ENCODE assay signal across 2 cellular contexts in the genomic region with DNA sequence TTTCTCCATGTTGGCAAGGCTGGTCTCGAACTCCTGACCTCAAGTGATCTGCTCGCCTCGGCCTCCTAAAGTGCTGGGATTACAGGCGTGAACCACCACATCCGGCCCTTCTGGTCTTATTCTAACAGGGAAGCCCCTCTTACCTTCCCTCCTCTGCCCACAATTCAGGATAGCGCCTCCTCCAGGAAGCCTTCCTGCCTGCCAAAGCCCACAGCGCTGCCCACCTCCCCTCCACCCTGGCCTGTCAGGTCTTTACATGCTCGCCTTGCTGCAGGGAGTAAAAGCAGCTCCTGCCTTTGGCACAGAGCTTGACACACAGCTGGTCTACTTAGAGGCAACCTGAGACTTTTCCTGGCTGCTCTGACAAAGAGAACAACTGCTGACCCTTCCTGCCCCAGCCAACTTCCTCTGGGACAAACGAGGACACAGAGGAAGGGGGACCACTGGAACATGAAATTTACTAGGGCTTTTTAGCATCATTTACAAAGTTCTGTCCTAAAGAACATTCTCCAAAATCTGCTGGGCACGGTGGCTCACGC.
TF ChIP-seq lines count a peak whose summit lies in the region.

No MANE protein-coding gene starts in this region.

TF ChIP-seq in WTC11, 78 proteins besides CTCF, POLR2A, EP300 and RAD21:
- TF ChIP-seq OVOL2 (CRISPR knock-in tag; IDR thresholded peaks at IDR 0.05; ENCODE audit: borderline replicate concordance) (no peak), IRF2 (CRISPR knock-in tag; IDR thresholded peaks at IDR 0.05; ENCODE audit: borderline replicate concordance, low read depth) (no peak), PRRX2 (CRISPR knock-in tag; IDR thresholded peaks at IDR 0.05) (no peak), NFATC4 (CRISPR knock-in tag; IDR thresholded peaks at IDR 0.05) (no peak), RORB (CRISPR knock-in tag; IDR thresholded peaks at IDR 0.05) (no peak), ETV6 (CRISPR knock-in tag; IDR thresholded peaks at IDR 0.05) (no peak), MYBL2 (CRISPR knock-in tag; IDR thresholded peaks at IDR 0.05) (no peak)
- TF ChIP-seq, protein P1, sequence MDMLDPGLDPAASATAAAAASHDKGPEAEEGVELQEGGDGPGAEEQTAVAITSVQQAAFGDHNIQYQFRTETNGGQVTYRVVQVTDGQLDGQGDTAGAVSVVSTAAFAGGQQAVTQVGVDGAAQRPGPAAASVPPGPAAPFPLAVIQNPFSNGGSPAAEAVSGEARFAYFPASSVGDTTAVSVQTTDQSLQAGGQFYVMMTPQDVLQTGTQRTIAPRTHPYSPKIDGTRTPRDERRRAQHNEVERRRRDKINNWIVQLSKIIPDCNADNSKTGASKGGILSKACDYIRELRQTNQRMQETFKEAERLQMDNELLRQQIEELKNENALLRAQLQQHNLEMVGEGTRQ (CRISPR knock-in tag; IDR thresholded peaks at IDR 0.05) = no peak
- TF ChIP-seq, protein P2, sequence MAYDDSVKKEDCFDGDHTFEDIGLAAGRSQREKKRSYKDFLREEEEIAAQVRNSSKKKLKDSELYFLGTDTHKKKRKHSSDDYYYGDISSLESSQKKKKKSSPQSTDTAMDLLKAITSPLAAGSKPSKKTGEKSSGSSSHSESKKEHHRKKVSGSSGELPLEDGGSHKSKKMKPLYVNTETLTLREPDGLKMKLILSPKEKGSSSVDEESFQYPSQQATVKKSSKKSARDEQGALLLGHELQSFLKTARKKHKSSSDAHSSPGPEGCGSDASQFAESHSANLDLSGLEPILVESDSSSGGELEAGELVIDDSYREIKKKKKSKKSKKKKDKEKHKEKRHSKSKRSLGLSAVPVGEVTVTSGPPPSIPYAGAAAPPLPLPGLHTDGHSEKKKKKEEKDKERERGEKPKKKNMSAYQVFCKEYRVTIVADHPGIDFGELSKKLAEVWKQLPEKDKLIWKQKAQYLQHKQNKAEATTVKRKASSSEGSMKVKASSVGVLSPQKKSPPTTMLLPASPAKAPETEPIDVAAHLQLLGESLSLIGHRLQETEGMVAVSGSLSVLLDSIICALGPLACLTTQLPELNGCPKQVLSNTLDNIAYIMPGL (CRISPR knock-in tag; IDR thresholded peaks at IDR 0.05) = no peak
- TF ChIP-seq, protein P3, sequence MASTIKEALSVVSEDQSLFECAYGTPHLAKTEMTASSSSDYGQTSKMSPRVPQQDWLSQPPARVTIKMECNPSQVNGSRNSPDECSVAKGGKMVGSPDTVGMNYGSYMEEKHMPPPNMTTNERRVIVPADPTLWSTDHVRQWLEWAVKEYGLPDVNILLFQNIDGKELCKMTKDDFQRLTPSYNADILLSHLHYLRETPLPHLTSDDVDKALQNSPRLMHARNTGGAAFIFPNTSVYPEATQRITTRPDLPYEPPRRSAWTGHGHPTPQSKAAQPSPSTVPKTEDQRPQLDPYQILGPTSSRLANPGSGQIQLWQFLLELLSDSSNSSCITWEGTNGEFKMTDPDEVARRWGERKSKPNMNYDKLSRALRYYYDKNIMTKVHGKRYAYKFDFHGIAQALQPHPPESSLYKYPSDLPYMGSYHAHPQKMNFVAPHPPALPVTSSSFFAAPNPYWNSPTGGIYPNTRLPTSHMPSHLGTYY (CRISPR knock-in tag; IDR thresholded peaks at IDR 0.05) = no peak

TF ChIP-seq in HepG2, 621 proteins besides CTCF, POLR2A, EP300 and RAD21 (continues in another document):
- TF ChIP-seq, protein P4, sequence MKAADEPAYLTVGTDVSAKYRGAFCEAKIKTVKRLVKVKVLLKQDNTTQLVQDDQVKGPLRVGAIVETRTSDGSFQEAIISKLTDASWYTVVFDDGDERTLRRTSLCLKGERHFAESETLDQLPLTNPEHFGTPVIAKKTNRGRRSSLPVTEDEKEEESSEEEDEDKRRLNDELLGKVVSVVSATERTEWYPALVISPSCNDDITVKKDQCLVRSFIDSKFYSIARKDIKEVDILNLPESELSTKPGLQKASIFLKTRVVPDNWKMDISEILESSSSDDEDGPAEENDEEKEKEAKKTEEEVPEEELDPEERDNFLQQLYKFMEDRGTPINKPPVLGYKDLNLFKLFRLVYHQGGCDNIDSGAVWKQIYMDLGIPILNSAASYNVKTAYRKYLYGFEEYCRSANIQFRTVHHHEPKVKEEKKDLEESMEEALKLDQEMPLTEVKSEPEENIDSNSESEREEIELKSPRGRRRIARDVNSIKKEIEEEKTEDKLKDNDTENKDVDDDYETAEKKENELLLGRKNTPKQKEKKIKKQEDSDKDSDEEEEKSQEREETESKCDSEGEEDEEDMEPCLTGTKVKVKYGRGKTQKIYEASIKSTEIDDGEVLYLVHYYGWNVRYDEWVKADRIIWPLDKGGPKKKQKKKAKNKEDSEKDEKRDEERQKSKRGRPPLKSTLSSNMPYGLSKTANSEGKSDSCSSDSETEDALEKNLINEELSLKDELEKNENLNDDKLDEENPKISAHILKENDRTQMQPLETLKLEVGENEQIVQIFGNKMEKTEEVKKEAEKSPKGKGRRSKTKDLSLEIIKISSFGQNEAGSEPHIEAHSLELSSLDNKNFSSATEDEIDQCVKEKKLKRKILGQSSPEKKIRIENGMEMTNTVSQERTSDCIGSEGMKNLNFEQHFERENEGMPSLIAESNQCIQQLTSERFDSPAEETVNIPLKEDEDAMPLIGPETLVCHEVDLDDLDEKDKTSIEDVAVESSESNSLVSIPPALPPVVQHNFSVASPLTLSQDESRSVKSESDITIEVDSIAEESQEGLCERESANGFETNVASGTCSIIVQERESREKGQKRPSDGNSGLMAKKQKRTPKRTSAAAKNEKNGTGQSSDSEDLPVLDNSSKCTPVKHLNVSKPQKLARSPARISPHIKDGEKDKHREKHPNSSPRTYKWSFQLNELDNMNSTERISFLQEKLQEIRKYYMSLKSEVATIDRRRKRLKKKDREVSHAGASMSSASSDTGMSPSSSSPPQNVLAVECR (CRISPR knock-in tag; IDR thresholded peaks at IDR 0.05; ENCODE audit: borderline replicate concordance) = peak; percentile 13; the same call in 1 of the 2 replicates
- no peak for TF ChIP-seq ZNF230 (CRISPR knock-in tag; IDR thresholded peaks at IDR 0.05)
- no peak for TF ChIP-seq NFATC3 (CRISPR knock-in tag; IDR thresholded peaks at IDR 0.05)
- TF ChIP-seq, protein P5, sequence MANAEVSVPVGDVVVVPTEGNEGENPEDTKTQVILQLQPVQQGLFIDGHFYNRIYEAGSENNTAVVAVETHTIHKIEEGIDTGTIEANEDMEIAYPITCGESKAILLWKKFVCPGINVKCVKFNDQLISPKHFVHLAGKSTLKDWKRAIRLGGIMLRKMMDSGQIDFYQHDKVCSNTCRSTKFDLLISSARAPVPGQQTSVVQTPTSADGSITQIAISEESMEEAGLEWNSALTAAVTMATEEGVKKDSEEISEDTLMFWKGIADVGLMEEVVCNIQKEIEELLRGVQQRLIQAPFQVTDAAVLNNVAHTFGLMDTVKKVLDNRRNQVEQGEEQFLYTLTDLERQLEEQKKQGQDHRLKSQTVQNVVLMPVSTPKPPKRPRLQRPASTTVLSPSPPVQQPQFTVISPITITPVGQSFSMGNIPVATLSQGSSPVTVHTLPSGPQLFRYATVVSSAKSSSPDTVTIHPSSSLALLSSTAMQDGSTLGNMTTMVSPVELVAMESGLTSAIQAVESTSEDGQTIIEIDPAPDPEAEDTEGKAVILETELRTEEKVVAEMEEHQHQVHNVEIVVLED (CRISPR knock-in tag; IDR thresholded peaks at IDR 0.05; ENCODE audit: borderline replicate concordance) = no peak
- no peak for TF ChIP-seq TP53 (CRISPR knock-in tag; conservative IDR thresholded peaks at IDR 0.05)
- 0 out of 2 replicates have a peak, but pooled peaks have one; percentile 23 for TF ChIP-seq RBFOX2 (IDR thresholded peaks at IDR 0.05; ENCODE audit: low read depth, low read length)
- TF ChIP-seq ZMYM4 (CRISPR knock-in tag; IDR thresholded peaks at IDR 0.05) = 0 out of 2 replicates have a peak, but pooled peaks have one; percentile 15
- TF ChIP-seq, protein P6, sequence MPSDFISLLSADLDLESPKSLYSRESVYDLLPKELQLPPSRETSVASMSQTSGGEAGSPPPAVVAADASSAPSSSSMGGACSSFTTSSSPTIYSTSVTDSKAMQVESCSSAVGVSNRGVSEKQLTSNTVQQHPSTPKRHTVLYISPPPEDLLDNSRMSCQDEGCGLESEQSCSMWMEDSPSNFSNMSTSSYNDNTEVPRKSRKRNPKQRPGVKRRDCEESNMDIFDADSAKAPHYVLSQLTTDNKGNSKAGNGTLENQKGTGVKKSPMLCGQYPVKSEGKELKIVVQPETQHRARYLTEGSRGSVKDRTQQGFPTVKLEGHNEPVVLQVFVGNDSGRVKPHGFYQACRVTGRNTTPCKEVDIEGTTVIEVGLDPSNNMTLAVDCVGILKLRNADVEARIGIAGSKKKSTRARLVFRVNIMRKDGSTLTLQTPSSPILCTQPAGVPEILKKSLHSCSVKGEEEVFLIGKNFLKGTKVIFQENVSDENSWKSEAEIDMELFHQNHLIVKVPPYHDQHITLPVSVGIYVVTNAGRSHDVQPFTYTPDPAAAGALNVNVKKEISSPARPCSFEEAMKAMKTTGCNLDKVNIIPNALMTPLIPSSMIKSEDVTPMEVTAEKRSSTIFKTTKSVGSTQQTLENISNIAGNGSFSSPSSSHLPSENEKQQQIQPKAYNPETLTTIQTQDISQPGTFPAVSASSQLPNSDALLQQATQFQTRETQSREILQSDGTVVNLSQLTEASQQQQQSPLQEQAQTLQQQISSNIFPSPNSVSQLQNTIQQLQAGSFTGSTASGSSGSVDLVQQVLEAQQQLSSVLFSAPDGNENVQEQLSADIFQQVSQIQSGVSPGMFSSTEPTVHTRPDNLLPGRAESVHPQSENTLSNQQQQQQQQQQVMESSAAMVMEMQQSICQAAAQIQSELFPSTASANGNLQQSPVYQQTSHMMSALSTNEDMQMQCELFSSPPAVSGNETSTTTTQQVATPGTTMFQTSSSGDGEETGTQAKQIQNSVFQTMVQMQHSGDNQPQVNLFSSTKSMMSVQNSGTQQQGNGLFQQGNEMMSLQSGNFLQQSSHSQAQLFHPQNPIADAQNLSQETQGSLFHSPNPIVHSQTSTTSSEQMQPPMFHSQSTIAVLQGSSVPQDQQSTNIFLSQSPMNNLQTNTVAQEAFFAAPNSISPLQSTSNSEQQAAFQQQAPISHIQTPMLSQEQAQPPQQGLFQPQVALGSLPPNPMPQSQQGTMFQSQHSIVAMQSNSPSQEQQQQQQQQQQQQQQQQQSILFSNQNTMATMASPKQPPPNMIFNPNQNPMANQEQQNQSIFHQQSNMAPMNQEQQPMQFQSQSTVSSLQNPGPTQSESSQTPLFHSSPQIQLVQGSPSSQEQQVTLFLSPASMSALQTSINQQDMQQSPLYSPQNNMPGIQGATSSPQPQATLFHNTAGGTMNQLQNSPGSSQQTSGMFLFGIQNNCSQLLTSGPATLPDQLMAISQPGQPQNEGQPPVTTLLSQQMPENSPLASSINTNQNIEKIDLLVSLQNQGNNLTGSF (CRISPR knock-in tag; IDR thresholded peaks at IDR 0.05) = 0 out of 2 replicates have a peak, but pooled peaks have one; percentile 27
- TF ChIP-seq PITX1 (CRISPR knock-in tag; IDR thresholded peaks at IDR 0.05) = 0 out of 2 replicates have a peak, but pooled peaks have one; percentile 19
- TF ChIP-seq, protein P7, sequence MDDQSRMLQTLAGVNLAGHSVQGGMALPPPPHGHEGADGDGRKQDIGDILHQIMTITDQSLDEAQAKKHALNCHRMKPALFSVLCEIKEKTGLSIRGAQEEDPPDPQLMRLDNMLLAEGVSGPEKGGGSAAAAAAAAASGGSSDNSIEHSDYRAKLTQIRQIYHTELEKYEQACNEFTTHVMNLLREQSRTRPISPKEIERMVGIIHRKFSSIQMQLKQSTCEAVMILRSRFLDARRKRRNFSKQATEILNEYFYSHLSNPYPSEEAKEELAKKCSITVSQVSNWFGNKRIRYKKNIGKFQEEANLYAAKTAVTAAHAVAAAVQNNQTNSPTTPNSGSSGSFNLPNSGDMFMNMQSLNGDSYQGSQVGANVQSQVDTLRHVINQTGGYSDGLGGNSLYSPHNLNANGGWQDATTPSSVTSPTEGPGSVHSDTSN (CRISPR knock-in tag; IDR thresholded peaks at IDR 0.05; ENCODE audit: borderline replicate concordance) = no peak
- TF ChIP-seq GABPB1 (CRISPR knock-in tag; IDR thresholded peaks at IDR 0.05) = peak; percentile 16; the same call in 1 of the 2 replicates
- TF ChIP-seq, protein P8, sequence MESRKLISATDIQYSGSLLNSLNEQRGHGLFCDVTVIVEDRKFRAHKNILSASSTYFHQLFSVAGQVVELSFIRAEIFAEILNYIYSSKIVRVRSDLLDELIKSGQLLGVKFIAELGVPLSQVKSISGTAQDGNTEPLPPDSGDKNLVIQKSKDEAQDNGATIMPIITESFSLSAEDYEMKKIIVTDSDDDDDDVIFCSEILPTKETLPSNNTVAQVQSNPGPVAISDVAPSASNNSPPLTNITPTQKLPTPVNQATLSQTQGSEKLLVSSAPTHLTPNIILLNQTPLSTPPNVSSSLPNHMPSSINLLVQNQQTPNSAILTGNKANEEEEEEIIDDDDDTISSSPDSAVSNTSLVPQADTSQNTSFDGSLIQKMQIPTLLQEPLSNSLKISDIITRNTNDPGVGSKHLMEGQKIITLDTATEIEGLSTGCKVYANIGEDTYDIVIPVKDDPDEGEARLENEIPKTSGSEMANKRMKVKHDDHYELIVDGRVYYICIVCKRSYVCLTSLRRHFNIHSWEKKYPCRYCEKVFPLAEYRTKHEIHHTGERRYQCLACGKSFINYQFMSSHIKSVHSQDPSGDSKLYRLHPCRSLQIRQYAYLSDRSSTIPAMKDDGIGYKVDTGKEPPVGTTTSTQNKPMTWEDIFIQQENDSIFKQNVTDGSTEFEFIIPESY (CRISPR knock-in tag; IDR thresholded peaks at IDR 0.05) = peak; percentile 76; the same call in 1 of the 2 replicates
- no peak for TF ChIP-seq SMAD9 (CRISPR knock-in tag; IDR thresholded peaks at IDR 0.05)
- TF ChIP-seq, protein P9, sequence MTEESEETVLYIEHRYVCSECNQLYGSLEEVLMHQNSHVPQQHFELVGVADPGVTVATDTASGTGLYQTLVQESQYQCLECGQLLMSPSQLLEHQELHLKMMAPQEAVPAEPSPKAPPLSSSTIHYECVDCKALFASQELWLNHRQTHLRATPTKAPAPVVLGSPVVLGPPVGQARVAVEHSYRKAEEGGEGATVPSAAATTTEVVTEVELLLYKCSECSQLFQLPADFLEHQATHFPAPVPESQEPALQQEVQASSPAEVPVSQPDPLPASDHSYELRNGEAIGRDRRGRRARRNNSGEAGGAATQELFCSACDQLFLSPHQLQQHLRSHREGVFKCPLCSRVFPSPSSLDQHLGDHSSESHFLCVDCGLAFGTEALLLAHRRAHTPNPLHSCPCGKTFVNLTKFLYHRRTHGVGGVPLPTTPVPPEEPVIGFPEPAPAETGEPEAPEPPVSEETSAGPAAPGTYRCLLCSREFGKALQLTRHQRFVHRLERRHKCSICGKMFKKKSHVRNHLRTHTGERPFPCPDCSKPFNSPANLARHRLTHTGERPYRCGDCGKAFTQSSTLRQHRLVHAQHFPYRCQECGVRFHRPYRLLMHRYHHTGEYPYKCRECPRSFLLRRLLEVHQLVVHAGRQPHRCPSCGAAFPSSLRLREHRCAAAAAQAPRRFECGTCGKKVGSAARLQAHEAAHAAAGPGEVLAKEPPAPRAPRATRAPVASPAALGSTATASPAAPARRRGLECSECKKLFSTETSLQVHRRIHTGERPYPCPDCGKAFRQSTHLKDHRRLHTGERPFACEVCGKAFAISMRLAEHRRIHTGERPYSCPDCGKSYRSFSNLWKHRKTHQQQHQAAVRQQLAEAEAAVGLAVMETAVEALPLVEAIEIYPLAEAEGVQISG (CRISPR knock-in tag; IDR thresholded peaks at IDR 0.05) = 0 out of 2 replicates have a peak, but pooled peaks have one; percentile 24
